ENCODE assay signal across 8 cellular contexts in the genomic region with DNA sequence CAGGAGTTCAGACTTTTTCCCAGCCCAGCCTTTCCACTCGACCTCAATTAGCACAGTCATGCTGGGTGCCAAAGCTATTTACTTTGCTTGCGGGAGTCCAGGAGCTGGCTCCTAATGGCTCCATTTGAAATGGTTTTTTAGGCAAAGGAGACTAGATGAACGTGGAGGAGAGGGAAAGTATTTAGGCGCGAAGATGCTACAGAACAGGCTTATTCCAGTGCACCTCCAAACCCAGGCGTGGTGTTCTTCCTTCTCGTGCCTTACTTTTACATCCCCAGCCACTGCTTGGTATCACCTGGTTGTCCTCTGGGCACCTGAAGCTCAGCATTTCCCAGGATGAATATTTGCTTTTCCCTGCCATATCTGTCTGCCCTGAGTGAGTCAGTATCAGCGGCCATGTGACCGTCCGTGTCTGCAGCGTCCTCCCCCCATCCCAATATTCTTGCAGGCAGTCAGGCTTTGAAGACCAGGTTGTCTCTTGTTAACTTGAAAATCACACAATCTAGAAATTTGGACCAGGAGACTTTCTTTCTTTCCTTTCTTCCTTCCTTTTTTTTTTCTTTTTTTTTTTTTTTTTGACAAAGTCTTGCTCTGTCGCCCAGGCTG.
DNase-seq lines count a peak whose midpoint lies in the region; ATAC-seq and TF ChIP-seq lines count a peak whose summit lies in the region.

No MANE protein-coding gene starts in this region.

- H3K27ac ChIP-seq in foreskin keratinocyte = peak overlapping the region; percentile 92

- ATAC-seq in foreskin keratinocyte (no peak), HG03571 (IDR thresholded peaks at IDR 0.05; ENCODE audit: unreplicated experiment) (no peak), HG03565 (IDR thresholded peaks at IDR 0.05; ENCODE audit: unreplicated experiment) (no peak)
- no peak for ATAC-seq in stimulated activated memory B cell treated with anti-CD40 and anti-IgM and Interleukin-4, amounts not matched to agents 10 μg/mL and 1 μg/mL and 100 μg/mL, for 72 hours

- peak overlapping the region; percentile 100 for H3K27ac Mint-ChIP-seq in T-helper 1 cell treated with Interleukin-12 subunit alpha and Interleukin-12 subunit beta and Interleukin-4 antibody, amounts not matched to agents 30 μg/mL and 1 μg/mL, for 36 hours
- H3K27ac Mint-ChIP-seq in stimulated activated memory B cell treated with anti-CD40 and anti-IgM and Interleukin-4, amounts not matched to agents 10 μg/mL and 1 μg/mL and 100 μg/mL, for 72 hours = peak overlapping the region; percentile 91

- no peaks in the 10 kb centered on the region for H3K27me3 ChIP-seq in foreskin keratinocyte

- TF ChIP-seq CTCF in foreskin keratinocyte (conservative IDR thresholded peaks at IDR 0.05) = no peak

- H3K9me3 Mint-ChIP-seq in T-helper 1 cell treated with Interleukin-12 subunit alpha and Interleukin-12 subunit beta and Interleukin-4 antibody, amounts not matched to agents 30 μg/mL and 1 μg/mL, for 36 hours = no peaks in the 10 kb centered on the region
- H3K9me3 Mint-ChIP-seq in stimulated activated memory B cell treated with anti-CD40 and anti-IgM and Interleukin-4, amounts not matched to agents 10 μg/mL and 1 μg/mL and 100 μg/mL, for 72 hours = no peaks in the 10 kb centered on the region

- peak overlapping the region; percentile 93 for H3K4me3 Mint-ChIP-seq in T-helper 1 cell treated with Interleukin-12 subunit alpha and Interleukin-12 subunit beta and Interleukin-4 antibody, amounts not matched to agents 30 μg/mL and 1 μg/mL, for 36 hours
- H3K4me3 Mint-ChIP-seq in stimulated activated memory B cell treated with anti-CD40 and anti-IgM and Interleukin-4, amounts not matched to agents 10 μg/mL and 1 μg/mL and 100 μg/mL, for 72 hours = peak overlapping the region; percentile 4

- H3K4me1 Mint-ChIP-seq in T-helper 1 cell treated with Interleukin-12 subunit alpha and Interleukin-12 subunit beta and Interleukin-4 antibody, amounts not matched to agents 30 μg/mL and 1 μg/mL, for 36 hours (ENCODE audit: low read depth) = peaks cover 24% of the 10 kb centered on the region
- peaks cover 16% of the 10 kb centered on the region for H3K4me1 Mint-ChIP-seq in stimulated activated memory B cell treated with anti-CD40 and anti-IgM and Interleukin-4, amounts not matched to agents 10 μg/mL and 1 μg/mL and 100 μg/mL, for 72 hours

- peaks cover 5% of the 10 kb centered on the region for H3K27me3 Mint-ChIP-seq in T-helper 1 cell treated with Interleukin-12 subunit alpha and Interleukin-12 subunit beta and Interleukin-4 antibody, amounts not matched to agents 30 μg/mL and 1 μg/mL, for 36 hours (ENCODE audit: low read depth)
- no peaks in the 10 kb centered on the region for H3K27me3 Mint-ChIP-seq in stimulated activated memory B cell treated with anti-CD40 and anti-IgM and Interleukin-4, amounts not matched to agents 10 μg/mL and 1 μg/mL and 100 μg/mL, for 72 hours

- no peaks in the 10 kb centered on the region for H3K36me3 Mint-ChIP-seq in T-helper 1 cell treated with Interleukin-12 subunit alpha and Interleukin-12 subunit beta and Interleukin-4 antibody, amounts not matched to agents 30 μg/mL and 1 μg/mL, for 36 hours (ENCODE audit: low read depth)
- no peaks in the 10 kb centered on the region for H3K36me3 Mint-ChIP-seq in stimulated activated memory B cell treated with anti-CD40 and anti-IgM and Interleukin-4, amounts not matched to agents 10 μg/mL and 1 μg/mL and 100 μg/mL, for 72 hours

- no peak for DNase-seq in T-helper 1 cell
- peak; percentile 23 for DNase-seq in SW480 (ENCODE audit: low spot score)
- DNase-seq in foreskin keratinocyte = no peak
- DNase-seq in stimulated activated naive CD4-positive, alpha-beta T cell (lab: John Stamatoyannopoulos, UW) = no peak

- H3K4me1 ChIP-seq in foreskin keratinocyte = peaks cover 5% of the 10 kb centered on the region
